34 cellular contexts compared by ENCODE assay signal in the genomic region with DNA sequence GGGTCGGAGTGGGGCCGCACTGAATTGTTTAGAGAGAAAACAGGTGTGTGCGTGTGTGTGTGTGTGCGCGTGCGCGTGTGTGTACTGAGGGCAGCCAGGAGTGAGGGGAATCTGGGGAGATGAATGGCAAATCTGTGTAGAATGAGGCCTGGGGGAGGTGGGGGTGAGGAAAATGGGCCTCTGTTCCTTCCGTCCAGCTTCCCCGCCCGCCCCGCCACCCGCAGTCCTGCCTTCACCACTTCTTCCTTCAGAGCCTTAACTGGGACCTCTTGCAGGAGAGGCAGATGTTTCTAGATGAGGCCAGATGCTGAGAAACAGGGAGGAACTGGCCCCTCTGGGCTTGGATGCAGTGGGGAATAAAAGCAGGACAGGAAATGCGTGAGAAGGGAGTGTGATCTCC. TPM values are rescaled to one million over a fixed set of nuclear protein-coding genes. Genes with fewer than 3 reads are reported as not detected.
"Had no signal": no experiment of that assay in that cellular context is flagged by ENCODE, and none has a peak within 500 bp of the region (broad histone marks: within the 10 kb centered on the region; RNA-seq: fewer than 3 reads in every experiment).

No MANE protein-coding gene starts in this region.

- H3K27ac ChIP-seq: ascending aorta, breast epithelium, cardiac muscle cell, colonic mucosa, epithelial cell of prostate, esophagus squamous epithelium, gastrocnemius medialis, heart left ventricle, WERI-Rb-1 had no signal

- H3K9me3 ChIP-seq: ascending aorta, colonic mucosa, gastrocnemius medialis had no signal

- DNase-seq: activated B cell treated with CpG ODN at 0.5 μM for 24 hours; activated CD4-positive, alpha-beta T cell treated with anti-CD3 and anti-CD28 coated beads for 48 hours; activated CD4-positive, alpha-beta T cell treated with anti-CD3 and anti-CD28 coated beads, Interleukin-2, amount 50 U/mL, for 1 hour; activated CD4-positive, alpha-beta T cell treated with anti-CD3 and anti-CD28 coated beads, Interleukin-2, amount 50 U/mL, for 48 hours; activated CD8-positive, alpha-beta memory T cell treated with anti-CD3 and anti-CD28 coated beads for 24 hours; activated CD8-positive, alpha-beta T cell treated with anti-CD3 and anti-CD28 coated beads for 36 hours; activated effector memory CD4-positive, alpha-beta T cell treated with anti-CD3 and anti-CD28 coated beads, Interleukin-2, amount 50 U/mL, for 16 hours; activated naive CD4-positive, alpha-beta T cell treated with anti-CD3 and anti-CD28 coated beads, Interleukin-2, amount 10 ng/mL, durations not matched to agents 7 days and 5 days; activated naive CD8-positive, alpha-beta T cell treated with anti-CD3 and anti-CD28 coated beads, Interleukin-2, amount 10 ng/mL, durations not matched to agents 7 days and 5 days; activated T-cell treated with anti-CD3 and anti-CD28 coated beads, Interleukin-2, amount 50 U/mL, for 4 hours; central memory CD4-positive, alpha-beta T cell; cerebellar nuclear complex; colonic mucosa; effector CD8-positive, alpha-beta T cell; esophagus squamous epithelium; foreskin fibroblast; gastrocnemius medialis; glutamatergic neuron; heart left ventricle; T-cell; T-helper 17 cell; T1000; WERI-Rb-1 had no signal

- H3K4me1 ChIP-seq: breast epithelium, colonic mucosa had no signal

- H3K4me3 ChIP-seq: ascending aorta, breast epithelium, cardiac muscle cell, colonic mucosa, esophagus squamous epithelium, gastrocnemius medialis, heart left ventricle had no signal

- H3K4me1 Mint-ChIP-seq: activated B cell treated with CpG ODN at 0.5 μM for 24 hours; activated naive CD4-positive, alpha-beta T cell treated with anti-CD3 and anti-CD28 coated beads, Interleukin-2, amount 10 ng/mL, durations not matched to agents 7 days and 5 days; activated naive CD8-positive, alpha-beta T cell treated with anti-CD3 and anti-CD28 coated beads, Interleukin-2, amount 10 ng/mL, durations not matched to agents 7 days and 5 days had no signal

- ATAC-seq: activated CD4-positive, CD25-positive, alpha-beta regulatory T cell treated with anti-CD3 and anti-CD28 coated beads, Interleukin-2, amount 50 U/mL, for 24 hours; activated CD8-positive, alpha-beta T cell treated with anti-CD3 and anti-CD28 coated beads for 36 hours; activated naive CD4-positive, alpha-beta T cell treated with anti-CD3 and anti-CD28 coated beads, Interleukin-2, amount 50 U/mL, for 72 hours; activated T-cell treated with anti-CD3 and anti-CD28 coated beads, Interleukin-2, amount 50 U/mL, for 4 hours; gastrocnemius medialis; heart left ventricle; T-cell; T-helper 17 cell had no signal

- H3K4me3 Mint-ChIP-seq: activated B cell treated with CpG ODN at 0.5 μM for 24 hours; activated CD8-positive, alpha-beta T cell treated with anti-CD3 and anti-CD28 coated beads for 36 hours; activated naive CD4-positive, alpha-beta T cell treated with anti-CD3 and anti-CD28 coated beads, Interleukin-2, amount 10 ng/mL, durations not matched to agents 7 days and 5 days; activated naive CD8-positive, alpha-beta T cell treated with anti-CD3 and anti-CD28 coated beads, Interleukin-2, amount 10 ng/mL, durations not matched to agents 7 days and 5 days; activated T-cell treated with anti-CD3 and anti-CD28 coated beads, Interleukin-2, amount 50 U/mL, for 4 hours; T-cell; T-helper 17 cell; T-helper 2 cell treated with Interferon-gamma antibody and Interleukin-4, amounts not matched to agents 5 μg/mL and 100 μg/mL, for 36 hours had no signal

- H3K27me3 ChIP-seq: ascending aorta, gastrocnemius medialis had no signal

- H3K27ac Mint-ChIP-seq: activated B cell treated with CpG ODN at 0.5 μM for 24 hours; activated CD8-positive, alpha-beta T cell treated with anti-CD3 and anti-CD28 coated beads for 36 hours; activated naive CD4-positive, alpha-beta T cell treated with anti-CD3 and anti-CD28 coated beads, Interleukin-2, amount 10 ng/mL, durations not matched to agents 7 days and 5 days; activated naive CD8-positive, alpha-beta T cell treated with anti-CD3 and anti-CD28 coated beads, Interleukin-2, amount 10 ng/mL, durations not matched to agents 7 days and 5 days; activated T-helper 2 cell treated with anti-CD3 and anti-CD28 coated beads, Interferon-gamma antibody, Interleukin-2, Interleukin-4, amounts not matched to agents 10 μg/mL and 5 μg/mL and 100 μg/mL, durations not matched to agents 14 hours and 24 hours and 36 hours; T-cell; T-helper 17 cell; T-helper 2 cell treated with Interferon-gamma antibody and Interleukin-4, amounts not matched to agents 5 μg/mL and 100 μg/mL, for 36 hours had no signal

- H3K36me3 ChIP-seq: ascending aorta, breast epithelium, cardiac muscle cell, colonic mucosa, esophagus squamous epithelium, gastrocnemius medialis, heart left ventricle, WERI-Rb-1 had no signal

- H3K36me3 Mint-ChIP-seq: activated naive CD4-positive, alpha-beta T cell treated with anti-CD3 and anti-CD28 coated beads, Interleukin-2, amount 10 ng/mL, durations not matched to agents 7 days and 5 days; activated naive CD8-positive, alpha-beta T cell treated with anti-CD3 and anti-CD28 coated beads, Interleukin-2, amount 10 ng/mL, durations not matched to agents 7 days and 5 days; brain; T-cell had no signal

RNA-seq across cellular contexts. Expression of a gene that starts 29.7 kb away (rescaled TPM):
- total RNA-seq: activated naive CD4-positive, alpha-beta T cell treated with anti-CD3 and anti-CD28 coated beads, Interleukin-2, amount 50 U/mL, for 72 hours; dermis microvascular lymphatic vessel endothelial cell; endothelial cell of umbilical vein had no signal
- polyA plus RNA-seq: endothelial cell of umbilical vein had no signal
